In the genomic region with DNA sequence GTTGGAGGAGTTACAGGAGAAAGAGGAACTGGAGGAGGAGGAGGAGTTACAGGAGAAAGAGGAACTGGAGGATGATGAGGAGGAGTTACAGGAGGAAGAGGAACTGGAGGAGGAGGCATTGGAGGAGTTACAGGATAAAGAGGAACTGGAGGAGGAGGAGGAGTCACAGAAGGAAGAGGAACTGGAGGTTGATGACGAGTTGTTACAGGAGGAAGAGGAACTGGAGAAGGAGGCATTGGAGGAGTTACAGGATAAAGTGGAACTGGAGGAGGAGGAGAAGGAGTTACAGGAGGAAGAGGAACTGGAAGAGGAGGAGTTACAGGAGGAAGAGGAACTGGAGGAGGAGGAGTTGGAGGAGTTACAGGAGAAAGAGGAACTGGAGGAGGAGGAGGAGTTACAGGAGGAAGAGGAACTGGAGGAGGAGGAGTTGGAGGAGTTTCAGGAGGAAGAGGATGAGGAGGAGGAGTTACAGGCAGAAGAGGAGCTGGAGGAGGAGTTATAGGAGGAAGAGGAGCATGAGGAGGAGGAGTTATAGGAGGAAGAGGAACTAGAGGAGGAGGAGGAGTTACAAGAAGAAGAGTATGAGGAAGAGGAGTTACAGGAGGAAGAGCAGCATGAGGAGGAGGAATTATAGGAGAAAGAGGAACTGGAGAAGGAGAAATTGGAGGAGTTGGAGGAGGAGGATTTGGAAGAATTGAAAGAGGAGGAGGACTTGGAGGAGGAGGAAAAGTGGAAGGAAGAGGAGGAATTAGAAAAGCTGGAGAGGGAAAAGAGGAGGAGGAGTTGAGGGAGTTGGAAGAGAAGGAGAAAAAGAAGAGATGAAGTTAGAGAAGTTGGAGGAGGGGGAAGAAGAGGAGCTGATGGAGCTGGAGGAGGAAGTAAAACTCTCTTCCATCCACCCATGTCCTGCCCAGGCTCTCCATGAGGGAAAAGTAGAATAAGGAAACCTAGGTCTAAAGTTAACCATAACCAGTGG, we compare ENCODE assay signal across 1 cellular context.
TF ChIP-seq lines count a peak whose summit lies in the region.

No MANE protein-coding gene starts in this region.

TF ChIP-seq in K562, 482 proteins besides CTCF, POLR2A, EP300 and RAD21 (continues in another document):
- TF ChIP-seq, protein P1, sequence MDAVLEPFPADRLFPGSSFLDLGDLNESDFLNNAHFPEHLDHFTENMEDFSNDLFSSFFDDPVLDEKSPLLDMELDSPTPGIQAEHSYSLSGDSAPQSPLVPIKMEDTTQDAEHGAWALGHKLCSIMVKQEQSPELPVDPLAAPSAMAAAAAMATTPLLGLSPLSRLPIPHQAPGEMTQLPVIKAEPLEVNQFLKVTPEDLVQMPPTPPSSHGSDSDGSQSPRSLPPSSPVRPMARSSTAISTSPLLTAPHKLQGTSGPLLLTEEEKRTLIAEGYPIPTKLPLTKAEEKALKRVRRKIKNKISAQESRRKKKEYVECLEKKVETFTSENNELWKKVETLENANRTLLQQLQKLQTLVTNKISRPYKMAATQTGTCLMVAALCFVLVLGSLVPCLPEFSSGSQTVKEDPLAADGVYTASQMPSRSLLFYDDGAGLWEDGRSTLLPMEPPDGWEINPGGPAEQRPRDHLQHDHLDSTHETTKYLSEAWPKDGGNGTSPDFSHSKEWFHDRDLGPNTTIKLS (IDR thresholded peaks at IDR 0.05; ENCODE audit: borderline replicate concordance, low read depth) = no peak
- no peak for TF ChIP-seq POLR2H (tag; IDR thresholded peaks at IDR 0.05; ENCODE audit: low read depth)
- TF ChIP-seq LARP7 (IDR thresholded peaks at IDR 0.05) = peak; percentile 84; the same call in 1 of the 2 replicates
- TF ChIP-seq TRIM24 (IDR thresholded peaks at IDR 0.05) = peak; percentile 87 to 89
- peak; percentile 41 for TF ChIP-seq PHF20 (IDR thresholded peaks at IDR 0.05; ENCODE audit: partially characterized antibody)
- TF ChIP-seq, protein P2, sequence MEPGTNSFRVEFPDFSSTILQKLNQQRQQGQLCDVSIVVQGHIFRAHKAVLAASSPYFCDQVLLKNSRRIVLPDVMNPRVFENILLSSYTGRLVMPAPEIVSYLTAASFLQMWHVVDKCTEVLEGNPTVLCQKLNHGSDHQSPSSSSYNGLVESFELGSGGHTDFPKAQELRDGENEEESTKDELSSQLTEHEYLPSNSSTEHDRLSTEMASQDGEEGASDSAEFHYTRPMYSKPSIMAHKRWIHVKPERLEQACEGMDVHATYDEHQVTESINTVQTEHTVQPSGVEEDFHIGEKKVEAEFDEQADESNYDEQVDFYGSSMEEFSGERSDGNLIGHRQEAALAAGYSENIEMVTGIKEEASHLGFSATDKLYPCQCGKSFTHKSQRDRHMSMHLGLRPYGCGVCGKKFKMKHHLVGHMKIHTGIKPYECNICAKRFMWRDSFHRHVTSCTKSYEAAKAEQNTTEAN (CRISPR knock-in tag; IDR thresholded peaks at IDR 0.05) = no peak
- peak; percentile 97 to 99 for TF ChIP-seq ETV6 (IDR thresholded peaks at IDR 0.05; ENCODE audit: borderline replicate concordance in 1 of 2, low read depth in 2 of 2, low read length in 1 of 2)
- TF ChIP-seq ETV6 (CRISPR knock-in tag; IDR thresholded peaks at IDR 0.05; ENCODE audit: borderline replicate concordance) = no peak
- TF ChIP-seq ZKSCAN3 (CRISPR knock-in tag; IDR thresholded peaks at IDR 0.05) = no peak
- TF ChIP-seq NFE2L1 (tag; IDR thresholded peaks at IDR 0.05; ENCODE audit: borderline replicate concordance, low read depth) = no peak
- no peak for TF ChIP-seq KAT2B (IDR thresholded peaks at IDR 0.05; ENCODE audit: low read depth, low read length)
- TF ChIP-seq, protein P3, sequence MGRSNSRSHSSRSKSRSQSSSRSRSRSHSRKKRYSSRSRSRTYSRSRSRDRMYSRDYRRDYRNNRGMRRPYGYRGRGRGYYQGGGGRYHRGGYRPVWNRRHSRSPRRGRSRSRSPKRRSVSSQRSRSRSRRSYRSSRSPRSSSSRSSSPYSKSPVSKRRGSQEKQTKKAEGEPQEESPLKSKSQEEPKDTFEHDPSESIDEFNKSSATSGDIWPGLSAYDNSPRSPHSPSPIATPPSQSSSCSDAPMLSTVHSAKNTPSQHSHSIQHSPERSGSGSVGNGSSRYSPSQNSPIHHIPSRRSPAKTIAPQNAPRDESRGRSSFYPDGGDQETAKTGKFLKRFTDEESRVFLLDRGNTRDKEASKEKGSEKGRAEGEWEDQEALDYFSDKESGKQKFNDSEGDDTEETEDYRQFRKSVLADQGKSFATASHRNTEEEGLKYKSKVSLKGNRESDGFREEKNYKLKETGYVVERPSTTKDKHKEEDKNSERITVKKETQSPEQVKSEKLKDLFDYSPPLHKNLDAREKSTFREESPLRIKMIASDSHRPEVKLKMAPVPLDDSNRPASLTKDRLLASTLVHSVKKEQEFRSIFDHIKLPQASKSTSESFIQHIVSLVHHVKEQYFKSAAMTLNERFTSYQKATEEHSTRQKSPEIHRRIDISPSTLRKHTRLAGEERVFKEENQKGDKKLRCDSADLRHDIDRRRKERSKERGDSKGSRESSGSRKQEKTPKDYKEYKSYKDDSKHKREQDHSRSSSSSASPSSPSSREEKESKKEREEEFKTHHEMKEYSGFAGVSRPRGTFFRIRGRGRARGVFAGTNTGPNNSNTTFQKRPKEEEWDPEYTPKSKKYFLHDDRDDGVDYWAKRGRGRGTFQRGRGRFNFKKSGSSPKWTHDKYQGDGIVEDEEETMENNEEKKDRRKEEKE (IDR thresholded peaks at IDR 0.05; ENCODE audit: borderline replicate concordance in 1 of 2, control insufficient read depth in 1 of 2, low read depth in 2 of 2, low read length in 1 of 2) = 0 out of 4 replicates have a peak, but pooled peaks of 1 of the 2 experiments have one; percentile 11
- TF ChIP-seq, protein P4, sequence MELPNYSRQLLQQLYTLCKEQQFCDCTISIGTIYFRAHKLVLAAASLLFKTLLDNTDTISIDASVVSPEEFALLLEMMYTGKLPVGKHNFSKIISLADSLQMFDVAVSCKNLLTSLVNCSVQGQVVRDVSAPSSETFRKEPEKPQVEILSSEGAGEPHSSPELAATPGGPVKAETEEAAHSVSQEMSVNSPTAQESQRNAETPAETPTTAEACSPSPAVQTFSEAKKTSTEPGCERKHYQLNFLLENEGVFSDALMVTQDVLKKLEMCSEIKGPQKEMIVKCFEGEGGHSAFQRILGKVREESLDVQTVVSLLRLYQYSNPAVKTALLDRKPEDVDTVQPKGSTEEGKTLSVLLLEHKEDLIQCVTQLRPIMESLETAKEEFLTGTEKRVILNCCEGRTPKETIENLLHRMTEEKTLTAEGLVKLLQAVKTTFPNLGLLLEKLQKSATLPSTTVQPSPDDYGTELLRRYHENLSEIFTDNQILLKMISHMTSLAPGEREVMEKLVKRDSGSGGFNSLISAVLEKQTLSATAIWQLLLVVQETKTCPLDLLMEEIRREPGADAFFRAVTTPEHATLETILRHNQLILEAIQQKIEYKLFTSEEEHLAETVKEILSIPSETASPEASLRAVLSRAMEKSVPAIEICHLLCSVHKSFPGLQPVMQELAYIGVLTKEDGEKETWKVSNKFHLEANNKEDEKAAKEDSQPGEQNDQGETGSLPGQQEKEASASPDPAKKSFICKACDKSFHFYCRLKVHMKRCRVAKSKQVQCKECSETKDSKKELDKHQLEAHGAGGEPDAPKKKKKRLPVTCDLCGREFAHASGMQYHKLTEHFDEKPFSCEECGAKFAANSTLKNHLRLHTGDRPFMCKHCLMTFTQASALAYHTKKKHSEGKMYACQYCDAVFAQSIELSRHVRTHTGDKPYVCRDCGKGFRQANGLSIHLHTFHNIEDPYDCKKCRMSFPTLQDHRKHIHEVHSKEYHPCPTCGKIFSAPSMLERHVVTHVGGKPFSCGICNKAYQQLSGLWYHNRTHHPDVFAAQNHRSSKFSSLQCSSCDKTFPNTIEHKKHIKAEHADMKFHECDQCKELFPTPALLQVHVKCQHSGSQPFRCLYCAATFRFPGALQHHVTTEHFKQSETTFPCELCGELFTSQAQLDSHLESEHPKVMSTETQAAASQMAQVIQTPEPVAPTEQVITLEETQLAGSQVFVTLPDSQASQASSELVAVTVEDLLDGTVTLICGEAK (IDR thresholded peaks at IDR 0.05) = peak; percentile 74
- TF ChIP-seq, protein P4 (CRISPR knock-in tag; IDR thresholded peaks at IDR 0.05) = no peak
- TF ChIP-seq FOXK1 (CRISPR knock-in tag; IDR thresholded peaks at IDR 0.05; ENCODE audit: borderline replicate concordance) = no peak
- TF ChIP-seq ZNF589 (CRISPR knock-in tag; IDR thresholded peaks at IDR 0.05; ENCODE audit: low read depth) = no peak
- TF ChIP-seq, protein P5, sequence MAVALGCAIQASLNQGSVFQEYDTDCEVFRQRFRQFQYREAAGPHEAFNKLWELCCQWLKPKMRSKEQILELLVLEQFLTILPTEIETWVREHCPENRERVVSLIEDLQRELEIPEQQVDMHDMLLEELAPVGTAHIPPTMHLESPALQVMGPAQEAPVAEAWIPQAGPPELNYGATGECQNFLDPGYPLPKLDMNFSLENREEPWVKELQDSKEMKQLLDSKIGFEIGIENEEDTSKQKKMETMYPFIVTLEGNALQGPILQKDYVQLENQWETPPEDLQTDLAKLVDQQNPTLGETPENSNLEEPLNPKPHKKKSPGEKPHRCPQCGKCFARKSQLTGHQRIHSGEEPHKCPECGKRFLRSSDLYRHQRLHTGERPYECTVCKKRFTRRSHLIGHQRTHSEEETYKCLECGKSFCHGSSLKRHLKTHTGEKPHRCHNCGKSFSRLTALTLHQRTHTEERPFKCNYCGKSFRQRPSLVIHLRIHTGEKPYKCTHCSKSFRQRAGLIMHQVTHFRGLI (CRISPR knock-in tag; IDR thresholded peaks at IDR 0.05) = no peak
- TF ChIP-seq SMARCE1 (IDR thresholded peaks at IDR 0.05) = peak; percentile 82; the same call in 1 of the 2 replicates
- TF ChIP-seq CBX3 (IDR thresholded peaks at IDR 0.05; ENCODE audit: borderline replicate concordance in 1 of 2, low read length in 2 of 2) = no peak
- TF ChIP-seq JUND (IDR thresholded peaks at IDR 0.05; ENCODE audit: borderline replicate concordance, low read depth, low read length) = no peak
- no peak for TF ChIP-seq JUND (tag; IDR thresholded peaks at IDR 0.05; ENCODE audit: borderline replicate concordance, low read depth, low read length)
- TF ChIP-seq, protein P6, sequence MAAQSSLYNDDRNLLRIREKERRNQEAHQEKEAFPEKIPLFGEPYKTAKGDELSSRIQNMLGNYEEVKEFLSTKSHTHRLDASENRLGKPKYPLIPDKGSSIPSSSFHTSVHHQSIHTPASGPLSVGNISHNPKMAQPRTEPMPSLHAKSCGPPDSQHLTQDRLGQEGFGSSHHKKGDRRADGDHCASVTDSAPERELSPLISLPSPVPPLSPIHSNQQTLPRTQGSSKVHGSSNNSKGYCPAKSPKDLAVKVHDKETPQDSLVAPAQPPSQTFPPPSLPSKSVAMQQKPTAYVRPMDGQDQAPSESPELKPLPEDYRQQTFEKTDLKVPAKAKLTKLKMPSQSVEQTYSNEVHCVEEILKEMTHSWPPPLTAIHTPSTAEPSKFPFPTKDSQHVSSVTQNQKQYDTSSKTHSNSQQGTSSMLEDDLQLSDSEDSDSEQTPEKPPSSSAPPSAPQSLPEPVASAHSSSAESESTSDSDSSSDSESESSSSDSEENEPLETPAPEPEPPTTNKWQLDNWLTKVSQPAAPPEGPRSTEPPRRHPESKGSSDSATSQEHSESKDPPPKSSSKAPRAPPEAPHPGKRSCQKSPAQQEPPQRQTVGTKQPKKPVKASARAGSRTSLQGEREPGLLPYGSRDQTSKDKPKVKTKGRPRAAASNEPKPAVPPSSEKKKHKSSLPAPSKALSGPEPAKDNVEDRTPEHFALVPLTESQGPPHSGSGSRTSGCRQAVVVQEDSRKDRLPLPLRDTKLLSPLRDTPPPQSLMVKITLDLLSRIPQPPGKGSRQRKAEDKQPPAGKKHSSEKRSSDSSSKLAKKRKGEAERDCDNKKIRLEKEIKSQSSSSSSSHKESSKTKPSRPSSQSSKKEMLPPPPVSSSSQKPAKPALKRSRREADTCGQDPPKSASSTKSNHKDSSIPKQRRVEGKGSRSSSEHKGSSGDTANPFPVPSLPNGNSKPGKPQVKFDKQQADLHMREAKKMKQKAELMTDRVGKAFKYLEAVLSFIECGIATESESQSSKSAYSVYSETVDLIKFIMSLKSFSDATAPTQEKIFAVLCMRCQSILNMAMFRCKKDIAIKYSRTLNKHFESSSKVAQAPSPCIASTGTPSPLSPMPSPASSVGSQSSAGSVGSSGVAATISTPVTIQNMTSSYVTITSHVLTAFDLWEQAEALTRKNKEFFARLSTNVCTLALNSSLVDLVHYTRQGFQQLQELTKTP (IDR thresholded peaks at IDR 0.05; ENCODE audit: low read depth in 1 of 2, partially characterized antibody in 2 of 2) = peak in 1 of 2 experiments; percentile 40
- peak; percentile 98 for TF ChIP-seq ZNF263 (CRISPR knock-in tag; IDR thresholded peaks at IDR 0.05; ENCODE audit: borderline replicate concordance)
- TF ChIP-seq SP1 (CRISPR knock-in tag; IDR thresholded peaks at IDR 0.05) = no peak
- TF ChIP-seq KLF10 (CRISPR knock-in tag; IDR thresholded peaks at IDR 0.05) = no peak
- TF ChIP-seq, protein P7, sequence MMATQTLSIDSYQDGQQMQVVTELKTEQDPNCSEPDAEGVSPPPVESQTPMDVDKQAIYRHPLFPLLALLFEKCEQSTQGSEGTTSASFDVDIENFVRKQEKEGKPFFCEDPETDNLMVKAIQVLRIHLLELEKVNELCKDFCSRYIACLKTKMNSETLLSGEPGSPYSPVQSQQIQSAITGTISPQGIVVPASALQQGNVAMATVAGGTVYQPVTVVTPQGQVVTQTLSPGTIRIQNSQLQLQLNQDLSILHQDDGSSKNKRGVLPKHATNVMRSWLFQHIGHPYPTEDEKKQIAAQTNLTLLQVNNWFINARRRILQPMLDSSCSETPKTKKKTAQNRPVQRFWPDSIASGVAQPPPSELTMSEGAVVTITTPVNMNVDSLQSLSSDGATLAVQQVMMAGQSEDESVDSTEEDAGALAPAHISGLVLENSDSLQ (IDR thresholded peaks at IDR 0.05) = peak; percentile 69
